In genomic region chr20:49838546-49838945, GRCh38 we compare ENCODE assay signal across 26 cellular contexts.
"Had no signal": no experiment of that assay in that cellular context is flagged by ENCODE, and none has a peak within 500 bp of the region (broad histone marks: within the 10 kb centered on the region; RNA-seq: fewer than 3 reads in every experiment).

No MANE protein-coding gene starts in this region.

- H3K9ac ChIP-seq: SK-N-SH had no signal

- H3K27ac Mint-ChIP-seq: activated CD4-positive, alpha-beta memory T cell treated with anti-CD3 and anti-CD28 coated beads, Interleukin-2, amount 10 ng/mL, durations not matched to agents 7 days and 5 days; activated CD4-positive, alpha-beta T cell treated with anti-CD3 and anti-CD28 coated beads for 36 hours; activated naive CD4-positive, alpha-beta T cell treated with anti-CD3 and anti-CD28 coated beads, Interleukin-2, amount 10 ng/mL, durations not matched to agents 7 days and 5 days; activated naive CD8-positive, alpha-beta T cell treated with anti-CD3 and anti-CD28 coated beads for 36 hours; activated T-helper 2 cell treated with anti-CD3 and anti-CD28 coated beads, Interferon-gamma antibody, Interleukin-2, Interleukin-4, amounts not matched to agents 10 μg/mL and 5 μg/mL and 100 μg/mL, durations not matched to agents 14 hours and 24 hours and 36 hours had no signal

- H3K27me3 Mint-ChIP-seq: activated CD4-positive, alpha-beta memory T cell treated with anti-CD3 and anti-CD28 coated beads, Interleukin-2, amount 10 ng/mL, durations not matched to agents 7 days and 5 days; activated CD4-positive, alpha-beta T cell treated with anti-CD3 and anti-CD28 coated beads for 36 hours; activated naive CD4-positive, alpha-beta T cell treated with anti-CD3 and anti-CD28 coated beads, Interleukin-2, amount 10 ng/mL, durations not matched to agents 7 days and 5 days; activated naive CD8-positive, alpha-beta T cell treated with anti-CD3 and anti-CD28 coated beads for 36 hours had no signal

- H3K4me1 Mint-ChIP-seq: activated CD4-positive, alpha-beta memory T cell treated with anti-CD3 and anti-CD28 coated beads, Interleukin-2, amount 10 ng/mL, durations not matched to agents 7 days and 5 days; activated CD4-positive, alpha-beta T cell treated with anti-CD3 and anti-CD28 coated beads for 36 hours; activated naive CD4-positive, alpha-beta T cell treated with anti-CD3 and anti-CD28 coated beads, Interleukin-2, amount 10 ng/mL, durations not matched to agents 7 days and 5 days; activated naive CD8-positive, alpha-beta T cell treated with anti-CD3 and anti-CD28 coated beads for 36 hours had no signal

- H3K27me3 ChIP-seq: breast epithelium had no signal

- H3K4me2 ChIP-seq: SK-N-SH had no signal

- H3K36me3 ChIP-seq: breast epithelium had no signal

- H3K27ac ChIP-seq: breast epithelium, VCaP had no signal

- H3K9me3 Mint-ChIP-seq: activated CD4-positive, alpha-beta memory T cell treated with anti-CD3 and anti-CD28 coated beads, Interleukin-2, amount 10 ng/mL, durations not matched to agents 7 days and 5 days; activated naive CD4-positive, alpha-beta T cell treated with anti-CD3 and anti-CD28 coated beads, Interleukin-2, amount 10 ng/mL, durations not matched to agents 7 days and 5 days; activated naive CD8-positive, alpha-beta T cell treated with anti-CD3 and anti-CD28 coated beads for 36 hours; activated T-helper 2 cell treated with anti-CD3 and anti-CD28 coated beads, Interferon-gamma antibody, Interleukin-2, Interleukin-4, amounts not matched to agents 10 μg/mL and 5 μg/mL and 100 μg/mL, durations not matched to agents 14 hours and 24 hours and 36 hours had no signal

- H3K4me3 Mint-ChIP-seq: activated CD4-positive, alpha-beta memory T cell treated with anti-CD3 and anti-CD28 coated beads, Interleukin-2, amount 10 ng/mL, durations not matched to agents 7 days and 5 days; activated CD4-positive, alpha-beta T cell treated with anti-CD3 and anti-CD28 coated beads for 36 hours; activated naive CD4-positive, alpha-beta T cell treated with anti-CD3 and anti-CD28 coated beads, Interleukin-2, amount 10 ng/mL, durations not matched to agents 7 days and 5 days; activated naive CD8-positive, alpha-beta T cell treated with anti-CD3 and anti-CD28 coated beads for 36 hours; activated T-cell treated with anti-CD3 and anti-CD28 coated beads, Interleukin-2, amount 50 U/mL, for 72 hours had no signal

- ATAC-seq: activated CD4-positive, alpha-beta T cell treated with anti-CD3 and anti-CD28 coated beads for 36 hours; activated T-cell treated with anti-CD3 and anti-CD28 coated beads, Interleukin-2, amount 50 U/mL, for 72 hours; Panc1; Right ventricle myocardium inferior had no signal

- DNase-seq: activated CD4-positive, alpha-beta memory T cell treated with anti-CD3 and anti-CD28 coated beads, Interleukin-2, amount 10 ng/mL, durations not matched to agents 7 days and 5 days; activated CD4-positive, alpha-beta T cell treated with anti-CD3 and anti-CD28 coated beads for 36 hours; activated CD4-positive, alpha-beta T cell treated with anti-CD3 and anti-CD28 coated beads, Interleukin-2, amount 50 U/mL, for 1 hour; activated gamma-delta T cell treated with Interleukin-2 at 50 U/mL for 16 hours; activated naive CD4-positive, alpha-beta T cell treated with anti-CD3 and anti-CD28 coated beads, Interleukin-2, amount 10 ng/mL, durations not matched to agents 7 days and 5 days; activated naive CD8-positive, alpha-beta T cell treated with anti-CD3 and anti-CD28 coated beads for 36 hours; activated T-cell treated with anti-CD3 and anti-CD28 coated beads for 4 hours; activated T-cell treated with anti-CD3 and anti-CD28 coated beads, Interleukin-2, amount 50 U/mL, for 72 hours; caudate nucleus; KG1; NCI-H1048; NCI-H146; NCI-H187 treated with DMSO at 0.1 percent for 48 hours; NCI-H2171 treated with DMSO at 0.1 percent for 48 hours; NCI-H226; NCI-H526; NCI-H82; OCI-M1; RPMI8226; SK-N-SH; T-helper 1 cell had no signal

- H3K4me1 ChIP-seq: breast epithelium had no signal

- H3K4me3 ChIP-seq: breast epithelium had no signal

- H3K9me3 ChIP-seq: breast epithelium, SK-N-SH had no signal
